In the genomic region with DNA sequence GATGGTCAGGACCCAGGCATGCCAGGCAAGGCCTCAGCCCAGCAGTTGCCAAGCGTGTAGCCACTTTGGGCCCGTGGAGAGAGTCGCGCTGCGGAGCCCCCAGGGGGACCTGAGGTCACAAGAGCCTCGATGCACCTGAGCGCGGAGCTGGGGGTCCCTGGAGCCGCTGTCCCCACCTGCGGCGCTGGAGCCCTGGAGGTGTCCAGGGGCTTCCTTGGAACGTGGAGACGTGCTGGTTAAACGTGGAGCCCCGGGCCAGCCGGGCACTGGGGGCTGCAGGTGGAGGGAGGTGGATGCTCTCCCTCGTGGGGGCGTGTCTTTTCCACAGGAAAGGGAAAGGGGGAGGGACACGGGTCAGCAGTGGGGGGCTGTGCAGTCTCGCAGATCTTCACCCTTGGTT, we compare ENCODE assay signal across 28 cellular contexts. TPM values are rescaled to one million over a fixed set of nuclear protein-coding genes. Genes with fewer than 3 reads are reported as not detected.
"Had no signal": no experiment of that assay in that cellular context is flagged by ENCODE, and none has a peak within 500 bp of the region (broad histone marks: within the 10 kb centered on the region; RNA-seq: fewer than 3 reads in every experiment).

No MANE protein-coding gene starts in this region.

- H3K4me3 ChIP-seq: left ventricle myocardium inferior, lung, neural progenitor cell, ovary, right atrium auricular region, right lobe of liver, smooth muscle cell, tibial nerve, uterus had no signal

- H3K27ac ChIP-seq: left ventricle myocardium inferior, neural progenitor cell, ovary, right atrium auricular region, right lobe of liver, tibial nerve, uterus had no signal

- H3K4me2 ChIP-seq: neural progenitor cell, smooth muscle cell had no signal

- H3K4me1 ChIP-seq: tibial nerve, uterus had no signal

- H3K36me3 ChIP-seq: left ventricle myocardium inferior, neural progenitor cell, ovary, right atrium auricular region, right lobe of liver, tibial nerve, uterus had no signal

- DNase-seq: islet precursor cell; left ventricle myocardium inferior; mesendoderm; naive B cell; natural killer cell; nephron progenitor cell; ovary; right lobe of liver; stimulated activated CD4-positive, alpha-beta T cell treated with anti-CD3 and anti-CD28 coated beads, Interleukin-1b, Interleukin-23, amount 100 ng/mL, for 48 hours; stimulated activated CD4-positive, alpha-beta T cell treated with anti-CD3 and anti-CD28 coated beads, Interleukin-2, amount 100 ng/mL, for 48 hours; stimulated activated CD4-positive, alpha-beta T cell treated with anti-CD3 and anti-CD28 coated beads, Interleukin-4, amount 100 ng/mL, for 4 hours; stimulated activated CD8-positive, alpha-beta memory T cell treated with anti-CD3 and anti-CD28 coated beads, Interleukin-4, amount 100 ng/mL, for 48 hours; stimulated activated naive CD4-positive, alpha-beta T cell treated with Interleukin-2 at 50 U/mL for 16 hours; stimulated activated naive CD8-positive, alpha-beta T cell treated with anti-CD3 and anti-CD28 coated beads, Interleukin-15, amount 100 ng/mL, for 72 hours; substantia nigra; uterus had no signal

- H3K9me3 ChIP-seq: left ventricle myocardium inferior, ovary, right atrium auricular region, right lobe of liver, tibial nerve, uterus had no signal

- H3K9ac ChIP-seq: neural progenitor cell had no signal

- H3K27me3 ChIP-seq: neural progenitor cell, ovary, right atrium auricular region, right lobe of liver, uterus had no signal

- ATAC-seq: natural killer cell; right lobe of liver; stimulated activated memory B cell treated with anti-CD40 and anti-IgM and Interleukin-4, amounts not matched to agents 10 μg/mL and 1 μg/mL and 100 μg/mL, for 72 hours; stimulated activated naive CD8-positive, alpha-beta T cell treated with anti-CD3 and anti-CD28 coated beads, Interleukin-15, amount 100 ng/mL, for 72 hours had no signal

RNA-seq across cellular contexts. Expression of a gene that starts 3.1 kb away (rescaled TPM):
- total RNA-seq: progenitor cell of endocrine pancreas had no signal

RNA-seq across cellular contexts. Expression of a gene that starts 50.9 kb away (rescaled TPM):
- total RNA-seq: mesothelial cell of epicardium, mononuclear cell, natural killer cell, omental fat pad, pulmonary artery endothelial cell, renal cortical epithelial cell, right atrium auricular region had no signal
